In the genomic region with DNA sequence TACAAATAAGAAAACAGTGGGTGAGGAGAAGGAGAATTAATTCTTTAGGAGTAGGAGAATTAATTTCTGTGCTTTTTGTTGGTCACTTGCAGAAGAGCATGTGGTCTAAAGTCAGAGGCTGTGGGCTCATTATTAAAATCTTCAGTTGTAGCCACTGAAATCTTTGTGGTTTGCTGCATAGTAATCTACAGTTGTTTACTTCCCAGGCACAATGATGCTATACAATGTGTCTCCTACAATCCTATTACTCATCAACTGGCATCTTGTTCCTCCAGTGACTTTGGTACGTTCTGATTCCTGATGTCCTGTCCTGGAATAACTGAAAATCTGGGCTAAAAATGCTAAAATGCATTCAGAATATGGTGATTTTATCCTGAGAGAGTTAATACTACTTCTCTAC, we compare ENCODE assay signal across 12 cellular contexts. TPM values are rescaled to one million over a fixed set of nuclear protein-coding genes. Genes with fewer than 3 reads are reported as not detected.
A peak's percentile ranks its signal among the peaks of the same experiment; 100 is the strongest.
DNase-seq lines count a peak whose midpoint lies in the region; ATAC-seq, FAIRE-seq and TF ChIP-seq lines count a peak whose summit lies in the region.
"Had no signal": no experiment of that assay in that cellular context is flagged by ENCODE, and none has a peak within 500 bp of the region (broad histone marks: within the 10 kb centered on the region; RNA-seq: fewer than 3 reads in every experiment).

No MANE protein-coding gene starts in this region.

- DNase-seq in left ventricle myocardium inferior: no peak
- DNase-seq in Right ventricle myocardium superior: no peak
- DNase-seq in SK-MEL-5 (ENCODE audit: low read depth, low spot score): peak; percentile 78
- peak; percentile 55 to 72 for DNase-seq in fibroblast of lung (ENCODE audit: low read depth in 2 of 2)
- DNase-seq in urothelium cell line (ENCODE audit: low spot score): peak; percentile 16
- DNase-seq in ureter (ENCODE audit: low spot score): no peak
- no peak for DNase-seq in GM10248 (ENCODE audit: extremely low spot score)
- DNase-seq in GM12891 (ENCODE audit: insufficient read length, low spot score): no peak
- DNase-seq: activated CD4-positive, alpha-beta T cell treated with anti-CD3 and anti-CD28 coated beads for 1 hour; effector CD8-positive, alpha-beta T cell; GDM1; NCI-H345 had no signal

- H3K27ac ChIP-seq in left ventricle myocardium inferior (replicated peaks) (peak overlapping the region; percentile 89), fibroblast of lung (ENCODE audit: insufficient read depth, low read length) (no peak overlapping the region)

- no peak for TF ChIP-seq POLR2A in GM12891 (IDR thresholded peaks at IDR 0.05; ENCODE audit: low read depth, low read length)

- no peaks in the 10 kb centered on the region for H4K20me1 ChIP-seq in fibroblast of lung (ENCODE audit: control insufficient read depth, extremely low read depth, insufficient read depth, low read length)

- no peaks in the 10 kb centered on the region for H3K79me2 ChIP-seq in fibroblast of lung (ENCODE audit: control insufficient read depth, insufficient read depth, low read length)

- H3K4me1 ChIP-seq in left ventricle myocardium inferior: peaks cover 27% of the 10 kb centered on the region
- peaks cover 4% of the 10 kb centered on the region for H3K4me1 ChIP-seq in fibroblast of lung (ENCODE audit: control insufficient read depth, extremely low read depth, insufficient read depth, low read length)

- CTCF ChIA-PET in GM10248 (lab: Yijun Ruan, JAX): interaction anchor here (1.7 kb wide), 1 partner anchor 8 kb away, joined by 5 read pairs; no protein-coding TSS in a partner anchor

- FAIRE-seq in urothelium cell line (lab: Jason Lieb, UNC): no peak
- no peak for FAIRE-seq in GM12891 (lab: Jason Lieb, UNC)

- no peak for ATAC-seq in Right ventricle myocardium superior (ENCODE audit: poor library complexity)

- H3K36me3 ChIP-seq in left ventricle myocardium inferior: peaks cover 28% of the 10 kb centered on the region
- H3K36me3 ChIP-seq in fibroblast of lung (ENCODE audit: control insufficient read depth, insufficient read depth, low read length): peaks cover 1% of the 10 kb centered on the region

- H3K9me3 ChIP-seq in left ventricle myocardium inferior (replicated peaks) (no peaks in the 10 kb centered on the region), fibroblast of lung (ENCODE audit: control insufficient read depth, insufficient read depth, low read depth, low read length) (no peaks in the 10 kb centered on the region)

- H2AFZ ChIP-seq in fibroblast of lung (ENCODE audit: low read length): no peak overlapping the region

- POLR2A ChIA-PET in GM10248 (lab: Yijun Ruan, JAX): no interaction called here

- in situ Hi-C loops in SK-MEL-5 (cut with HindIII; ENCODE audit: low pct_unique_long_range_greater_than_20kb, low sequenced_read_pairs): no loop called here

- intact Hi-C loops in left ventricle myocardium inferior (cut with micrococcal nuclease) (no loop called here), Right ventricle myocardium superior (cut with DNase I) (no loop called here)

- no peak overlapping the region for H3K9ac ChIP-seq in fibroblast of lung (ENCODE audit: insufficient read depth, low read length)

- H3K27me3 ChIP-seq in left ventricle myocardium inferior (ENCODE audit: low read depth) (no peaks in the 10 kb centered on the region), fibroblast of lung (ENCODE audit: control insufficient read depth, insufficient read depth, low read length) (no peaks in the 10 kb centered on the region)

- peak overlapping the region; percentile 15 for H3K4me2 ChIP-seq in fibroblast of lung (ENCODE audit: extremely low read depth, insufficient read depth, low read length)

- no peak for TF ChIP-seq CTCF in left ventricle myocardium inferior (IDR thresholded peaks at IDR 0.05; ENCODE audit: borderline replicate concordance)
- no peak for TF ChIP-seq CTCF in fibroblast of lung (conservative IDR thresholded peaks at IDR 0.05 in 1 of 2, IDR thresholded peaks at IDR 0.05 in 1 of 2; ENCODE audit: low read depth in 1 of 2, low read length in 2 of 2)
- no peak for TF ChIP-seq CTCF in GM10248 (IDR thresholded peaks at IDR 0.05; ENCODE audit: control extremely low read depth, extremely low read depth, low read depth, missing control alignments)

- no peak overlapping the region for H3K4me3 ChIP-seq in left ventricle myocardium inferior
- no peak overlapping the region for H3K4me3 ChIP-seq in fibroblast of lung (replicated peaks in 1 of 4; ENCODE audit: control extremely low read depth in 1 of 4, insufficient read depth in 1 of 4, low read depth in 3 of 4, low read length in 4 of 4)

TF ChIP-seq in GM12891, 5 proteins besides CTCF, POLR2A, EP300 and RAD21:
- TF ChIP-seq POU2F2 (IDR thresholded peaks at IDR 0.05; ENCODE audit: low read depth, low read length): no peak
- no peak for TF ChIP-seq TAF1 (IDR thresholded peaks at IDR 0.05; ENCODE audit: low read depth, low read length)
- no peak for TF ChIP-seq POLR2AphosphoS5 (IDR thresholded peaks at IDR 0.05; ENCODE audit: low read depth, low read length)
- TF ChIP-seq PAX5 (IDR thresholded peaks at IDR 0.05; ENCODE audit: insufficient read depth, low read length, severe bottlenecking): no peak
- TF ChIP-seq SPI1 (IDR thresholded peaks at IDR 0.05; ENCODE audit: low read depth, low read length): no peak

RNA-seq across cellular contexts. Expression of a gene that starts 21.0 kb away (rescaled TPM):
- 16.5 TPM for total RNA-seq in left ventricle myocardium inferior
- 19.3 TPM for total RNA-seq in Right ventricle myocardium superior
- total RNA-seq in SK-MEL-5 (2014; rRNA removed; shearing (Covaris generic)): 6.4 and 8.6 TPM in 2 replicates
- 8.3 and 9.0 TPM in 2 replicates for polyA plus RNA-seq in SK-MEL-5 (2015; cell fraction: cytosol; rRNA removed)
- 29.2 and 83.3 TPM in 2 replicates for polyA plus RNA-seq in SK-MEL-5 (2015; cell fraction: nucleus; rRNA removed)
- total RNA-seq in fibroblast of lung: 16.9 and 27.2 TPM in 2 replicates
- 13.2 and 17.9 TPM in 2 replicates for polyA plus RNA-seq in fibroblast of lung
- 12.6 and 16.2 TPM in 2 replicates for polyA plus RNA-seq in fibroblast of lung (2012)
- 82.2 and 84.8 TPM in 2 replicates for polyA minus RNA-seq in fibroblast of lung (ENCODE audit: low replicate concordance)
- 37.6 TPM for total RNA-seq in ureter
- 9.0 TPM for polyA plus RNA-seq in GM12891 (2012; ENCODE audit: low read depth, missing spikeins)

RNA-seq across cellular contexts. Expression of a gene that starts 21.3 kb away (rescaled TPM):
- total RNA-seq in left ventricle myocardium inferior (18.8 TPM), Right ventricle myocardium superior (18.7 TPM), fibroblast of lung (35.2 and 35.5 TPM in 2 replicates), ureter (31.6 TPM)
- 16.2 and 18.5 TPM in 2 replicates for total RNA-seq in SK-MEL-5 (2014; rRNA removed; shearing (Covaris generic))
- 14.7 and 15.1 TPM in 2 replicates for polyA plus RNA-seq in SK-MEL-5 (2015; cell fraction: cytosol; rRNA removed)
- 82.6 and 113 TPM in 2 replicates for polyA plus RNA-seq in SK-MEL-5 (2015; cell fraction: nucleus; rRNA removed)
- 24.6 and 27.4 TPM in 2 replicates for polyA plus RNA-seq in fibroblast of lung
- polyA plus RNA-seq in fibroblast of lung (2012): 16.2 and 16.7 TPM in 2 replicates
- polyA minus RNA-seq in fibroblast of lung (ENCODE audit: low replicate concordance): 1.2 and 4.8 TPM in 2 replicates
- 26.5 TPM for polyA plus RNA-seq in GM12891 (2012; ENCODE audit: low read depth, missing spikeins)

RNA-seq across cellular contexts. Expression of a gene that starts 32.6 kb away (rescaled TPM):
- total RNA-seq in left ventricle myocardium inferior: not detected
- not detected for total RNA-seq in Right ventricle myocardium superior
- total RNA-seq in SK-MEL-5 (2014; rRNA removed; shearing (Covaris generic)): 0.08 TPM in 1 of 2 replicates, not detected in the other
- polyA plus RNA-seq in SK-MEL-5 (2015; cell fraction: cytosol; rRNA removed): 0.09 and 0.10 TPM in 2 replicates
- polyA plus RNA-seq in SK-MEL-5 (2015; cell fraction: nucleus; rRNA removed): 1.1 and 3.3 TPM in 2 replicates
- total RNA-seq in fibroblast of lung: under 0.01 and 0.17 TPM in 2 replicates
- 0.07 TPM in 1 of 2 replicates, not detected in the other for polyA plus RNA-seq in fibroblast of lung
- polyA plus RNA-seq in fibroblast of lung (2012): 0.03 and 0.14 TPM in 2 replicates
- polyA minus RNA-seq in fibroblast of lung (ENCODE audit: low replicate concordance): not detected in 2 replicates
- 0.26 TPM for total RNA-seq in ureter
- polyA plus RNA-seq in GM12891 (2012; ENCODE audit: low read depth, missing spikeins): 0.13 TPM

Comparison
In these comparisons a context has a peak if more than half of its experiments do, and no peak if none do; other contexts are left out.
1. DNase-seq: peak in SK-MEL-5 (single experiment), fibroblast of lung (2 of 2) and urothelium cell line (single experiment); none in left ventricle myocardium inferior (single experiment), Right ventricle myocardium superior (single experiment), ureter (single experiment), GM10248 (single experiment) and GM12891 (single experiment).